ENCODE assay signal across 8 cellular contexts in the genomic region with DNA sequence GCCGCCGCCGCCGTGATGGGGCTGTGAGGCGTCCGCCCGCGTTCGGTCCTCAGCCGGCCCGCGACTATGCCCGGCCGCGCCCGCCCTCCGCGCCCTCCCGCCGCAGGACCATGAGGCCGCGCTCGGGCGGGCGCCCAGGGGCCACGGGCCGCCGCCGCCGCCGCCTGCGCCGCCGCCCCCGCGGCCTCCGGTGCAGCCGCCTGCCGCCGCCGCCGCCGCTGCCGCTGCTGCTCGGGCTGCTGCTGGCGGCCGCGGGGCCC. TPM values are rescaled to one million over a fixed set of nuclear protein-coding genes. Genes with fewer than 3 reads are reported as not detected.
DNase-seq lines count a peak whose midpoint lies in the region; ATAC-seq and TF ChIP-seq lines count a peak whose summit lies in the region.

No MANE protein-coding gene starts in this region.

- H3K27ac ChIP-seq in AG04450 (ENCODE audit: low read depth, low read length), result no peak overlapping the region

- H3K27me3 ChIP-seq in AG04450 (ENCODE audit: control insufficient read depth, insufficient read depth, low read length), result no peaks in the 10 kb centered on the region
- no peaks in the 10 kb centered on the region; the same call in 1 of the 2 replicates for H3K27me3 ChIP-seq in HAP-1 (ENCODE audit: low read depth)

- DNase-seq in AG04450 (ENCODE audit: low read depth, low spot score) (no peak), HAP-1 (ENCODE audit: low spot score in 2 of 2) (no peak), astrocyte of the spinal cord (ENCODE audit: low read depth, low spot score) (no peak), mucosa of descending colon (no peak), NCI-H146 (lab: John Stamatoyannopoulos, UW) (no peak), midbrain (lab: John Stamatoyannopoulos, UW) (no peak), SKM-1 (lab: John Stamatoyannopoulos, UW; ENCODE audit: unreplicated experiment) (no peak), NCI-H1436 (lab: John Stamatoyannopoulos, UW) (no peak)

- no peak for ATAC-seq in mucosa of descending colon

- intact Hi-C loops in mucosa of descending colon (cut with DNase I, micrococcal nuclease), result no loop called here

- no peaks in the 10 kb centered on the region for H3K36me3 ChIP-seq in HAP-1 (replicated peaks)
- no peaks in the 10 kb centered on the region for H3K36me3 ChIP-seq in mucosa of descending colon (ENCODE audit: low read depth)

- TF ChIP-seq CTCF in AG04450 (IDR thresholded peaks at IDR 0.05; ENCODE audit: low read depth, low read length), result no peak
- TF ChIP-seq CTCF in astrocyte of the spinal cord (IDR thresholded peaks at IDR 0.05; ENCODE audit: low read depth, low read length), result no peak
- TF ChIP-seq CTCF in mucosa of descending colon (IDR thresholded peaks at IDR 0.05), result no peak

- H3K9me3 ChIP-seq in AG04450 (ENCODE audit: control insufficient read depth, insufficient read depth, low read length) (no peaks in the 10 kb centered on the region; the same call in 1 of the 2 replicates), HAP-1 (no peaks in the 10 kb centered on the region), mucosa of descending colon (no peaks in the 10 kb centered on the region)

- in situ Hi-C loops in HAP-1 (cut with MboI; ENCODE audit: low sequenced_read_pairs), result no loop called here
- in situ Hi-C loops in astrocyte of the spinal cord (cut with HindIII; ENCODE audit: low sequenced_read_pairs), result no loop called here

- CTCF ChIA-PET in AG04450 (lab: Charles Lee), result interaction anchor here (0.7 to 1.6 kb wide), 2 partner anchors 271 to 587 kb away, joined by 4 to 9 read pairs; no protein-coding TSS in a partner anchor

- POLR2A ChIA-PET in AG04450 (lab: Yijun Ruan, JAX), result interaction anchor here (0.6 to 0.7 kb wide), 5 partner anchors 14 to 115 kb away, joined by 3 to 5 read pairs (median 3); no protein-coding TSS in a partner anchor

- H3K4me1 ChIP-seq in HAP-1 (peaks cover 42% of the 10 kb centered on the region), mucosa of descending colon (ENCODE audit: low read depth) (peaks cover 16% of the 10 kb centered on the region)

- H3K4me3 ChIP-seq in AG04450 (ENCODE audit: low read depth, low read length) (peak overlapping the region; percentile 67), HAP-1 (peak overlapping the region; percentile 54), astrocyte of the spinal cord (ENCODE audit: low read depth, low read length) (peak overlapping the region; percentile 65), mucosa of descending colon (peak overlapping the region; percentile 42)

RNA-seq across cellular contexts. Expression of gene ZNRF3, which starts 0.2 kb away (rescaled TPM):
- polyA plus RNA-seq in AG04450 (2011; rRNA removed), result 1.3 and 1.4 TPM in 2 replicates
- polyA minus RNA-seq in AG04450 (2011; rRNA and poly(A)+ RNA removed), result 1.9 and 2.0 TPM in 2 replicates
- 10 to 100 TPM in 1 of 3 donors, 1 to 10 TPM in 2; 5.5 to 10.6 (median 5.8) TPM for total RNA-seq in mucosa of descending colon
